In genomic region chr6:53290547-53291510, GRCh38 we compare ENCODE assay signal across 13 cellular contexts. TPM values are rescaled to one million over a fixed set of nuclear protein-coding genes. Genes with fewer than 3 reads are reported as not detected.
DNase-seq lines count a peak whose midpoint lies in the region; ATAC-seq, FAIRE-seq and TF ChIP-seq lines count a peak whose summit lies in the region.
"Had no signal": no experiment of that assay in that cellular context is flagged by ENCODE, and none has a peak within 500 bp of the region (broad histone marks: within the 10 kb centered on the region; RNA-seq: fewer than 3 reads in every experiment).

No MANE protein-coding gene starts in this region.

- H3K4me3 ChIP-seq in A549 (no peak overlapping the region), fibroblast of lung (replicated peaks in 1 of 4; ENCODE audit: control extremely low read depth in 1 of 4, insufficient read depth in 1 of 4, low read depth in 3 of 4, low read length in 4 of 4) (no peak overlapping the region)
- H3K4me3 ChIP-seq in CD4-positive, alpha-beta memory T cell (ENCODE audit: low read length in 2 of 2): peak overlapping the region in 1 of 2 donors; percentile 15
- H3K4me3 ChIP-seq: sigmoid colon had no signal

- POLR2A ChIA-PET in A549 (lab: Yijun Ruan, JAX): no interaction called here
- POLR2A ChIA-PET in CD4-positive, alpha-beta memory T cell (lab: Charles Lee; ENCODE audit: partially characterized antibody): interaction anchor here (0.8 to 6.0 kb wide), 16 partner anchors 10 to 72 kb away, joined by 3 to 80 read pairs (median 8); partner anchors contain the start of gene ELOVL5
- POLR2A ChIA-PET in activated B cell treated with CpG ODN at 0.5 μM for 24 hours (lab: Charles Lee): interaction anchor here (0.5 to 3.3 kb wide), 7 partner anchors 9 to 118 kb away, joined by 3 to 23 read pairs (median 6); no protein-coding TSS in a partner anchor

- TF ChIP-seq RAD21 in A549 (conservative IDR thresholded peaks at IDR 0.05 in 1 of 2, IDR thresholded peaks at IDR 0.05 in 1 of 2): peak in 1 of 2 experiments; percentile 19; a peak in 1 of 5 replicates

- WGBS in A549 (ENCODE audit: missing lambda C conversion rate): 95% methylated on average over 2 of the region's 2 CpGs

- no peaks in the 10 kb centered on the region for H3K79me2 ChIP-seq in fibroblast of lung (ENCODE audit: control insufficient read depth, insufficient read depth, low read length)

- H2AFZ ChIP-seq in fibroblast of lung (ENCODE audit: low read length): no peak overlapping the region

- H3K27me3 Mint-ChIP-seq in CD4-positive, alpha-beta memory T cell: no peaks in the 10 kb centered on the region
- no peaks in the 10 kb centered on the region for H3K27me3 Mint-ChIP-seq in activated B cell treated with CpG ODN at 0.5 μM for 24 hours

- peak overlapping the region; percentile 39 to 97 (median 85) for H3K27ac Mint-ChIP-seq in CD4-positive, alpha-beta memory T cell
- H3K27ac Mint-ChIP-seq in activated B cell treated with CpG ODN at 0.5 μM for 24 hours: peak overlapping the region; percentile 88
- H3K27ac Mint-ChIP-seq: H9 had no signal

- H3K9me3 ChIP-seq in A549 (no peaks in the 10 kb centered on the region), fibroblast of lung (ENCODE audit: control insufficient read depth, insufficient read depth, low read depth, low read length) (no peaks in the 10 kb centered on the region)
- no peaks in the 10 kb centered on the region for H3K9me3 ChIP-seq in CD4-positive, alpha-beta memory T cell (ENCODE audit: control insufficient read depth in 1 of 2, low read length in 2 of 2)
- H3K9me3 ChIP-seq: sigmoid colon had no signal

- TF ChIP-seq POLR2A in A549 (IDR thresholded peaks at IDR 0.05; ENCODE audit: low read length): no peak

- TF ChIP-seq CTCF in A549 (IDR thresholded peaks at IDR 0.05) (no peak), activated B cell treated with CpG ODN at 0.5 μM for 24 hours (IDR thresholded peaks at IDR 0.05) (no peak), fibroblast of lung (conservative IDR thresholded peaks at IDR 0.05 in 1 of 2, IDR thresholded peaks at IDR 0.05 in 1 of 2; ENCODE audit: low read depth in 1 of 2, low read length in 2 of 2) (peak; percentile 18 to 24)

- H3K4me3 Mint-ChIP-seq in CD4-positive, alpha-beta memory T cell: peak overlapping the region; percentile 10 to 75 (median 58)
- peak overlapping the region; percentile 39 for H3K4me3 Mint-ChIP-seq in activated B cell treated with CpG ODN at 0.5 μM for 24 hours
- H3K4me3 Mint-ChIP-seq: H9 had no signal

- H3K27me3 ChIP-seq in CD4-positive, alpha-beta memory T cell (ENCODE audit: insufficient read depth, low read length): no peaks in the 10 kb centered on the region
- H3K27me3 ChIP-seq in fibroblast of lung (ENCODE audit: control insufficient read depth, insufficient read depth, low read length): no peaks in the 10 kb centered on the region
- H3K27me3 ChIP-seq: sigmoid colon had no signal

- H3K27ac ChIP-seq in A549 (no peak overlapping the region), fibroblast of lung (ENCODE audit: insufficient read depth, low read length) (no peak overlapping the region)
- H3K27ac ChIP-seq in CD4-positive, alpha-beta memory T cell (ENCODE audit: low read depth, low read length): peak overlapping the region; percentile 45
- H3K27ac ChIP-seq: sigmoid colon had no signal

- no peak overlapping the region for H3K9ac ChIP-seq in fibroblast of lung (ENCODE audit: insufficient read depth, low read length)

- FAIRE-seq in A549 (lab: Jason Lieb, UNC): no peak
- FAIRE-seq: endothelial cell of umbilical vein had no signal

- ATAC-seq in A549 (no peak), activated B cell treated with CpG ODN at 0.5 μM for 24 hours (ENCODE audit: low read depth) (no peak), left lobe of liver (no peak), HG03565 (IDR thresholded peaks at IDR 0.05; ENCODE audit: unreplicated experiment) (no peak), esophagus mucosa (no peak)

- TF ChIP-seq EP300 in A549 (IDR thresholded peaks at IDR 0.05): no peak

- no peaks in the 10 kb centered on the region for H3K4me1 ChIP-seq in A549
- peaks cover 93% of the 10 kb centered on the region for H3K4me1 ChIP-seq in CD4-positive, alpha-beta memory T cell (ENCODE audit: insufficient read depth, low read length)
- H3K4me1 ChIP-seq in fibroblast of lung (ENCODE audit: control insufficient read depth, extremely low read depth, insufficient read depth, low read length): no peaks in the 10 kb centered on the region

- peaks cover 7% of the 10 kb centered on the region for H3K36me3 ChIP-seq in CD4-positive, alpha-beta memory T cell (ENCODE audit: insufficient read depth, low read length)
- H3K36me3 ChIP-seq in fibroblast of lung (ENCODE audit: control insufficient read depth, insufficient read depth, low read length): peaks cover 4% of the 10 kb centered on the region

- DNase-seq in A549 (ENCODE audit: low read depth in 1 of 2, low spot score in 1 of 2) (no peak), activated B cell treated with CpG ODN at 0.5 μM for 24 hours (no peak), fibroblast of lung (ENCODE audit: low read depth in 2 of 2) (no peak), HT-29 (ENCODE audit: low spot score) (no peak), left lobe of liver (ENCODE audit: low spot score) (no peak)
- DNase-seq in CD4-positive, alpha-beta memory T cell: peak; percentile 64 to 76 (median 65)
- DNase-seq: H9, KG1, midbrain, sigmoid colon had no signal

- peaks cover 64 to 91% (median 78%) of the 10 kb centered on the region in 4 donors for H3K4me1 Mint-ChIP-seq in CD4-positive, alpha-beta memory T cell
- peaks cover 86% of the 10 kb centered on the region for H3K4me1 Mint-ChIP-seq in activated B cell treated with CpG ODN at 0.5 μM for 24 hours

- no peaks in the 10 kb centered on the region for H3K9me3 Mint-ChIP-seq in CD4-positive, alpha-beta memory T cell
- no peaks in the 10 kb centered on the region for H3K9me3 Mint-ChIP-seq in activated B cell treated with CpG ODN at 0.5 μM for 24 hours
- H3K9me3 Mint-ChIP-seq: H9 had no signal

- H3K36me3 Mint-ChIP-seq in CD4-positive, alpha-beta memory T cell: peaks cover 29 to 45% of the 10 kb centered on the region in 2 donors
- peaks cover 81% of the 10 kb centered on the region for H3K36me3 Mint-ChIP-seq in activated B cell treated with CpG ODN at 0.5 μM for 24 hours (ENCODE audit: low read depth)

- H4K20me1 ChIP-seq in fibroblast of lung (ENCODE audit: control insufficient read depth, extremely low read depth, insufficient read depth, low read length): no peaks in the 10 kb centered on the region

- H3K4me2 ChIP-seq in A549 (no peak overlapping the region), fibroblast of lung (ENCODE audit: extremely low read depth, insufficient read depth, low read length) (no peak overlapping the region)

- intact Hi-C loops in CD4-positive, alpha-beta memory T cell (cut with micrococcal nuclease): loop anchor here (1.0 to 10.0 kb wide), 9 partner anchors 11 to 194 kb away; no protein-coding TSS in a partner anchor
- intact Hi-C loops in activated B cell treated with CpG ODN at 0.5 μM for 24 hours (cut with micrococcal nuclease): loop anchor here (5.0 to 10.0 kb wide), 2 partner anchors 361 to 434 kb away; no protein-coding TSS in a partner anchor

- CTCF ChIA-PET in A549 (lab: Yijun Ruan, JAX): interaction anchor here (1.0 to 1.5 kb wide), 2 partner anchors 28 to 146 kb away, joined by 3 read pairs; no protein-coding TSS in a partner anchor
- CTCF ChIA-PET in CD4-positive, alpha-beta memory T cell (lab: Charles Lee; ENCODE audit: partially characterized antibody): interaction anchor here (0.7 to 3.0 kb wide), 24 partner anchors 9 to 1006 kb away, joined by 3 to 28 read pairs (median 4); partner anchors contain the start of genes ELOVL5 and MCM3
- CTCF ChIA-PET in activated B cell treated with CpG ODN at 0.5 μM for 24 hours (lab: Charles Lee): interaction anchor here (1.2 to 8.4 kb wide), 8 partner anchors 10 to 194 kb away, joined by 3 to 106 read pairs (median 4); no protein-coding TSS in a partner anchor

TF ChIP-seq in A549, 52 proteins besides CTCF, POLR2A, EP300 and RAD21:
- no peak for TF ChIP-seq CBX8 (IDR thresholded peaks at IDR 0.05)
- peak; percentile 25; the same call in 1 of the 3 replicates for TF ChIP-seq SMC3 (IDR thresholded peaks at IDR 0.05)
- no peak for TF ChIP-seq EHMT2 (IDR thresholded peaks at IDR 0.05; ENCODE audit: low read depth)
- no peak for TF ChIP-seq HEYL (CRISPR knock-in tag; IDR thresholded peaks at IDR 0.05)
- no peak for TF ChIP-seq MAZ (IDR thresholded peaks at IDR 0.05; ENCODE audit: borderline replicate concordance, low read depth, low read length)
- no peak for TF ChIP-seq TP53 (CRISPR knock-in tag; IDR thresholded peaks at IDR 0.05)

RNA-seq across cellular contexts. Expression of gene ELOVL5, which starts 57.9 kb away (rescaled TPM):
- polyA plus RNA-seq in A549 (2011; rRNA removed): 84.6 and 90.9 TPM in 2 replicates
- polyA plus RNA-seq in A549 (2012; cell fraction: cytosol; rRNA removed): 22.0 and 29.7 TPM in 2 replicates
- polyA plus RNA-seq in A549 (2012; cell fraction: nucleus; rRNA removed): 25.0 and 36.3 TPM in 2 replicates
- polyA plus RNA-seq in A549 (2017; fragmentation: RNase III; extraction: RNeasy Plus Mini Kit Qiagen cat#74134 plus additional on column Dnase treatment): 82.1 to 95.4 TPM (median 94.5 TPM) in 3 replicates
- polyA minus RNA-seq in A549 (2011; rRNA and poly(A)+ RNA removed): 80.0 and 86.8 TPM in 2 replicates
- 100 to 1,000 TPM; 108 to 111 TPM for total RNA-seq in CD4-positive, alpha-beta memory T cell
- polyA plus RNA-seq in CD4-positive, alpha-beta memory T cell: 100 to 1,000 TPM; 108 to 125 TPM
- 109 and 127 TPM in 2 replicates for total RNA-seq in activated B cell treated with CpG ODN at 0.5 μM for 24 hours
- total RNA-seq in fibroblast of lung: 61.6 and 67.7 TPM in 2 replicates
- 71.6 and 96.7 TPM in 2 replicates for polyA plus RNA-seq in fibroblast of lung
- 74.5 and 96.4 TPM in 2 replicates for polyA plus RNA-seq in fibroblast of lung (2012)
- 75.9 and 80.8 TPM in 2 replicates for polyA minus RNA-seq in fibroblast of lung (ENCODE audit: low replicate concordance)
- total RNA-seq in HT-29 (2014; rRNA removed; shearing (Covaris generic)): not detected in 2 replicates
- total RNA-seq in left lobe of liver: 54.4 TPM
- total RNA-seq in esophagus mucosa: 33.1 TPM

Comparison
In these comparisons a context has a peak if more than half of its experiments do, and no peak if none do; other contexts are left out.
1. DNase-seq: peak in CD4-positive, alpha-beta memory T cell (5 of 5); none in A549 (0 of 2), activated B cell treated with CpG ODN at 0.5 μM for 24 hours (single experiment), fibroblast of lung (0 of 2), HT-29 (single experiment) and left lobe of liver (single experiment).
2. CTCF ChIP-seq: peak in fibroblast of lung (2 of 2); none in A549 (single experiment) and activated B cell treated with CpG ODN at 0.5 μM for 24 hours (single experiment).
3. RNA of gene ELOVL5, which starts 57.9 kb away (total RNA-seq): 109 to 127 TPM in activated B cell treated with CpG ODN at 0.5 μM for 24 hours, 108 to 111 TPM in CD4-positive, alpha-beta memory T cell, 61.6 to 67.7 TPM in fibroblast of lung, 54.4 TPM in left lobe of liver (single experiment) and 33.1 TPM in esophagus mucosa (single experiment); not detected in HT-29; every median in the first group is over 10 times any median in the second.